33 cellular contexts compared by ENCODE assay signal in genomic region chr6:165577556-165577955, GRCh38.
"Had no signal": no experiment of that assay in that cellular context is flagged by ENCODE, and none has a peak within 500 bp of the region (broad histone marks: within the 10 kb centered on the region; RNA-seq: fewer than 3 reads in every experiment).

No MANE protein-coding gene starts in this region.

- H3K4me3 ChIP-seq: adrenal gland, body of pancreas, breast epithelium had no signal

- H3K9me3 ChIP-seq: adrenal gland, body of pancreas, breast epithelium had no signal

- H3K4me1 ChIP-seq: adrenal gland, breast epithelium had no signal

- H3K36me3 ChIP-seq: adrenal gland, brain microvascular endothelial cell, breast epithelium had no signal

- DNase-seq: activated B cell treated with CpG ODN at 0.5 μM for 24 hours; activated CD4-positive, alpha-beta memory T cell treated with anti-CD3 and anti-CD28 coated beads for 36 hours; activated CD4-positive, alpha-beta T cell treated with anti-CD3 and anti-CD28 coated beads for 4 hours; activated CD4-positive, alpha-beta T cell treated with anti-CD3 and anti-CD28 coated beads, Interleukin-2, amount 10 ng/mL, durations not matched to agents 24 days and 14 days; activated CD4-positive, alpha-beta T cell treated with anti-CD3 and anti-CD28 coated beads, Interleukin-2, amount 50 U/mL, for 1 hour; activated CD4-positive, alpha-beta T cell treated with anti-CD3 and anti-CD28 coated beads, Interleukin-2, amount 50 U/mL, for 4 hours; activated CD4-positive, CD25-positive, alpha-beta regulatory T cell treated with anti-CD3 and anti-CD28 coated beads, Interleukin-2, amount 50 U/mL, for 72 hours; activated CD8-positive, alpha-beta memory T cell treated with anti-CD3 and anti-CD28 coated beads, Interleukin-2, amount 50 U/mL, for 4 hours; activated CD8-positive, alpha-beta T cell treated with anti-CD3 and anti-CD28 coated beads for 36 hours; activated effector memory CD4-positive, alpha-beta T cell treated with anti-CD3 and anti-CD28 coated beads, Interleukin-2, amount 50 U/mL, for 16 hours; activated gamma-delta T cell treated with Interleukin-2 at 50 U/mL for 16 hours; activated naive CD4-positive, alpha-beta T cell; activated naive CD4-positive, alpha-beta T cell treated with anti-CD3 and anti-CD28 coated beads for 36 hours; activated naive CD4-positive, alpha-beta T cell treated with anti-CD3 and anti-CD28 coated beads, Interleukin-2, amount 50 U/mL, for 16 hours; activated naive CD8-positive, alpha-beta T cell treated with anti-CD3 and anti-CD28 coated beads for 36 hours; activated T-cell treated with anti-CD3 and anti-CD28 coated beads for 4 hours; activated T-cell treated with anti-CD3 and anti-CD28 coated beads, Interleukin-2, amount 50 U/mL, for 1 hour; activated T-cell treated with anti-CD3 and anti-CD28 coated beads, Interleukin-2, amount 50 U/mL, for 4 hours; activated T-cell treated with anti-CD3 and anti-CD28 coated beads, Interleukin-2, amount 50 U/mL, for 72 hours; adrenal gland; amniotic stem cell; body of pancreas; brain microvascular endothelial cell; central memory CD4-positive, alpha-beta T cell; T-helper 1 cell; T-helper 2 cell; T-helper 9 cell had no signal

- FAIRE-seq: astrocyte, TTC549 had no signal

- ATAC-seq: activated CD8-positive, alpha-beta T cell treated with anti-CD3 and anti-CD28 coated beads for 36 hours; activated naive CD4-positive, alpha-beta T cell treated with anti-CD3 and anti-CD28 coated beads, Interleukin-2, amount 50 U/mL, for 72 hours; activated T-cell treated with anti-CD3 and anti-CD28 coated beads, Interleukin-2, amount 50 U/mL, for 4 hours; activated T-cell treated with anti-CD3 and anti-CD28 coated beads, Interleukin-2, amount 50 U/mL, for 72 hours; activated T-helper 17 cell treated with anti-CD3 and anti-CD28 coated beads, Interleukin-2, amount 50 U/mL, for 72 hours; body of pancreas had no signal

- H3K27me3 ChIP-seq: adrenal gland, body of pancreas, brain microvascular endothelial cell, breast epithelium had no signal

- H3K27ac ChIP-seq: adrenal gland, body of pancreas, brain microvascular endothelial cell, breast epithelium, VCaP had no signal
